Comparison of ENCODE assay signal across 12 cellular contexts in the genomic region with DNA sequence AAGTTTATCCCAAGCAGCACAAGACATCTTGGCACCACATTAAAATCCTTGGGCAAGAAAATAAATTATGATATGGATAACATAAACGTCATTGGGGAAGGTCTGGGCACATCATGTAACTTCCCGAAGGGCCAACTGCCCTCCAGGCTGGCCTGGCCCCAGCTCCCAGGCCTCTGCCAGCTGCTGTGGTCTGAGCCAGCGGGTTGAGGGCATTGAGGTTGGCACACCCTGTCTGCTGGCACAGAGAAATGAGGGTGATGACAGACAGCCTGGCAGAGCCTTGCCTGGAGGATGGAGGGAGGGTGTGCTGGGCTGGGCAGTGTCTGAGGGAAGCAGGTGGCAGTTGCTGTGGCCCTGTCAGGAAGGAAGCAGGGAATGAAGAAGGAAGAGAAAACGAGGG. TPM values are rescaled to one million over a fixed set of nuclear protein-coding genes. Genes with fewer than 3 reads are reported as not detected.
DNase-seq lines count a peak whose midpoint lies in the region; ATAC-seq and TF ChIP-seq lines count a peak whose summit lies in the region.
"Had no signal": no experiment of that assay in that cellular context is flagged by ENCODE, and none has a peak within 500 bp of the region (broad histone marks: within the 10 kb centered on the region; RNA-seq: fewer than 3 reads in every experiment).

No MANE protein-coding gene starts in this region.

- no peaks in the 10 kb centered on the region for H3K27me3 ChIP-seq in mucosa of rectum (ENCODE audit: control insufficient read depth in 2 of 2, insufficient read depth in 2 of 2, low read length in 2 of 2)
- no peaks in the 10 kb centered on the region for H3K27me3 ChIP-seq in testis
- H3K27me3 ChIP-seq in hepatocyte: no peaks in the 10 kb centered on the region

- DNase-seq in NCI-H69 (lab: John Stamatoyannopoulos, UW) (peak; percentile 51), epithelial cell of prostate (ENCODE audit: low read depth, low spot score) (peak; percentile 14), testis (peak; percentile 55), hepatocyte (ENCODE audit: low spot score) (no peak), NCI-H2107 treated with DMSO at 0.1 percent for 48 hours (lab: John Stamatoyannopoulos, UW; ENCODE audit: unreplicated experiment) (no peak)
- DNase-seq: activated T-cell treated with anti-CD3 and anti-CD28 coated beads, Interleukin-2, amount 50 U/mL, for 48 hours; DMS53; effector CD8-positive, alpha-beta T cell had no signal

- ATAC-seq in HG03135 (IDR thresholded peaks at IDR 0.05; ENCODE audit: unreplicated experiment) (no peak), HG03354 (IDR thresholded peaks at IDR 0.05; ENCODE audit: poor library complexity, severe bottlenecking, unreplicated experiment) (no peak)

- no peaks in the 10 kb centered on the region for H4K20me1 ChIP-seq in hepatocyte (ENCODE audit: insufficient read depth, poor library complexity, severe bottlenecking)

- 26 to 53% methylated on average over 4 of the region's 4 CpGs for WGBS in testis, 2 donors
- 71% methylated on average over 4 of the region's 4 CpGs for WGBS in hepatocyte (ENCODE audit: low lambda C conversion rate, missing lambda C conversion rate)

- no peak overlapping the region for H3K9ac ChIP-seq in mucosa of rectum (ENCODE audit: low read depth in 1 of 2, low read length in 2 of 2)

- peaks cover 15% of the 10 kb centered on the region for H3K79me2 ChIP-seq in hepatocyte

- TF ChIP-seq CTCF in testis (IDR thresholded peaks at IDR 0.05) (no peak), hepatocyte (IDR thresholded peaks at IDR 0.05; ENCODE audit: poor library complexity) (no peak)

- no peak for TF ChIP-seq POLR2A in testis (IDR thresholded peaks at IDR 0.05)

- intact Hi-C loops in testis (cut with DNase I; ENCODE audit: low total_unique reads): no loop called here

- H3K27ac ChIP-seq in epithelial cell of prostate (peak overlapping the region; percentile 33), mucosa of rectum (ENCODE audit: low read depth in 2 of 2, low read length in 2 of 2) (peak overlapping the region; percentile 49 to 54), testis (no peak overlapping the region), hepatocyte (no peak overlapping the region)
- H3K27ac ChIP-seq: HL-60 had no signal

- H3K9me2 ChIP-seq in hepatocyte (replicated peaks; ENCODE audit: insufficient read depth): no peaks in the 10 kb centered on the region

- no peak overlapping the region for H3K4me2 ChIP-seq in hepatocyte

- H3K4me3 ChIP-seq in mucosa of rectum (ENCODE audit: low read length in 2 of 2): no peak overlapping the region
- no peak overlapping the region for H3K4me3 ChIP-seq in testis
- H3K4me3 ChIP-seq in hepatocyte: no peak overlapping the region

- H2AFZ ChIP-seq in hepatocyte: no peak overlapping the region

- peaks cover 17 to 26% of the 10 kb centered on the region in 2 donors for H3K4me1 ChIP-seq in mucosa of rectum (ENCODE audit: control insufficient read depth in 2 of 2, insufficient read depth in 2 of 2, low read length in 2 of 2)
- peaks cover 11% of the 10 kb centered on the region for H3K4me1 ChIP-seq in testis
- H3K4me1 ChIP-seq in hepatocyte (ENCODE audit: insufficient read depth): no peaks in the 10 kb centered on the region

- H3K9me3 ChIP-seq in mucosa of rectum (ENCODE audit: control insufficient read depth in 2 of 2, low read length in 2 of 2) (no peaks in the 10 kb centered on the region), testis (no peaks in the 10 kb centered on the region), hepatocyte (ENCODE audit: low read depth) (no peaks in the 10 kb centered on the region)

- no peaks in the 10 kb centered on the region for H3K36me3 ChIP-seq in mucosa of rectum (ENCODE audit: control insufficient read depth in 2 of 2, insufficient read depth in 2 of 2, low read length in 2 of 2)
- no peaks in the 10 kb centered on the region for H3K36me3 ChIP-seq in testis (ENCODE audit: low read depth, missing control alignments)
- H3K36me3 ChIP-seq in hepatocyte (replicated peaks; ENCODE audit: insufficient read depth, low read depth): no peaks in the 10 kb centered on the region

RNA-seq across cellular contexts. Expression of a gene that starts 3.3 kb away (rescaled TPM):
- total RNA-seq in testis (10 to 100 TPM; 41.7 to 44.8 TPM), hepatocyte (19.1 and 19.4 TPM in 2 replicates)
- polyA plus RNA-seq in testis (ENCODE audit: insufficient read depth, low read depth, low replicate concordance) (19.6 TPM), hepatocyte (19.7 and 21.2 TPM in 2 replicates)

RNA-seq across cellular contexts. Expression of a gene that starts 37.1 kb away (rescaled TPM):
- total RNA-seq in testis: 10 to 100 TPM; 40.4 to 55.4 TPM
- polyA plus RNA-seq in testis (ENCODE audit: insufficient read depth, low read depth, low replicate concordance): 102 TPM
- total RNA-seq in hepatocyte: 25.6 and 30.9 TPM in 2 replicates
- polyA plus RNA-seq in hepatocyte: 59.9 and 75.5 TPM in 2 replicates

Comparison
In these comparisons a context has a peak if more than half of its experiments do, and no peak if none do; other contexts are left out.
1. DNase-seq: peak in NCI-H69 (single experiment), epithelial cell of prostate (single experiment) and testis (single experiment); none in hepatocyte (single experiment) and NCI-H2107 treated with DMSO at 0.1 percent for 48 hours (single experiment).
2. H3K27ac ChIP-seq: peak in epithelial cell of prostate (single experiment) and mucosa of rectum (2 of 2); none in testis (0 of 2) and hepatocyte (single experiment).